Comparison of ENCODE assay signal across 24 cellular contexts in genomic region chr1:246642719-246643118, GRCh38.
DNase-seq lines count a peak whose midpoint lies in the region; ATAC-seq lines count a peak whose summit lies in the region.
"Had no signal": no experiment of that assay in that cellular context is flagged by ENCODE, and none has a peak within 500 bp of the region (broad histone marks: within the 10 kb centered on the region; RNA-seq: fewer than 3 reads in every experiment).

No MANE protein-coding gene starts in this region.

- H3K79me2 ChIP-seq in trophoblast cell (ENCODE audit: control insufficient read depth, insufficient read depth, low read length, poor library complexity) = no peaks in the 10 kb centered on the region

- no peak overlapping the region for H3K4me3 ChIP-seq in naive thymus-derived CD4-positive, alpha-beta T cell (ENCODE audit: low read length)
- H3K4me3 ChIP-seq in neuronal stem cell (ENCODE audit: low read length in 2 of 2) = no peak overlapping the region
- H3K4me3 ChIP-seq in trophoblast cell (ENCODE audit: low read depth, low read length) = no peak overlapping the region
- H3K4me3 ChIP-seq in mesenchymal stem cell (ENCODE audit: insufficient read depth in 1 of 2, low read depth in 1 of 2, low read length in 2 of 2) = no peak overlapping the region
- H3K4me3 ChIP-seq: BLaER1, MG63, SJSA1 had no signal

- no peak overlapping the region for H3K27ac ChIP-seq in naive thymus-derived CD4-positive, alpha-beta T cell (ENCODE audit: low read depth, low read length)
- no peak overlapping the region for H3K27ac ChIP-seq in neuronal stem cell (replicated peaks; ENCODE audit: low read length)
- H3K27ac ChIP-seq in trophoblast cell (ENCODE audit: low read depth, low read length) = no peak overlapping the region
- no peak overlapping the region for H3K27ac ChIP-seq in mesenchymal stem cell (ENCODE audit: low read length, poor library complexity, severe bottlenecking)
- H3K27ac ChIP-seq: 22Rv1, BLaER1, SJSA1 had no signal

- ATAC-seq in stimulated activated naive CD8-positive, alpha-beta T cell treated with anti-CD3 and anti-CD28 coated beads, Interleukin-15, amount 100 ng/mL, for 72 hours = no peak
- ATAC-seq in stimulated activated naive CD8-positive, alpha-beta T cell treated with anti-CD3 and anti-CD28 coated beads, Interleukin-15, Interleukin-2, amounts not matched to agents 100 U/mL and 50 U/mL, for 24 hours = no peak
- no peak for ATAC-seq in naive thymus-derived CD4-positive, alpha-beta T cell
- ATAC-seq: HCT116, Right ventricle myocardium inferior had no signal

- peaks cover 26% of the 10 kb centered on the region for H3K36me3 Mint-ChIP-seq in T-helper 1 cell treated with Interleukin-12 subunit alpha and Interleukin-12 subunit beta and Interleukin-4 antibody, amounts not matched to agents 30 μg/mL and 1 μg/mL, for 36 hours (ENCODE audit: low read depth)
- peaks cover 21 to 36% (median 23%) of the 10 kb centered on the region in 5 donors for H3K36me3 Mint-ChIP-seq in naive thymus-derived CD4-positive, alpha-beta T cell

- H3K4me3 Mint-ChIP-seq in T-helper 1 cell treated with Interleukin-12 subunit alpha and Interleukin-12 subunit beta and Interleukin-4 antibody, amounts not matched to agents 30 μg/mL and 1 μg/mL, for 36 hours = peak overlapping the region; percentile 19
- H3K4me3 Mint-ChIP-seq in stimulated activated naive CD8-positive, alpha-beta T cell treated with anti-CD3 and anti-CD28 coated beads, Interleukin-15, amount 100 ng/mL, for 72 hours = no peak overlapping the region
- H3K4me3 Mint-ChIP-seq in naive thymus-derived CD4-positive, alpha-beta T cell = no peak overlapping the region
- H3K4me3 Mint-ChIP-seq: CD8-positive, alpha-beta memory T cell had no signal

- no peaks in the 10 kb centered on the region for H3K27me3 ChIP-seq in naive thymus-derived CD4-positive, alpha-beta T cell (ENCODE audit: control insufficient read depth in 2 of 2, insufficient read depth in 2 of 2, low read length in 2 of 2)
- H3K27me3 ChIP-seq in neuronal stem cell (ENCODE audit: control insufficient read depth in 3 of 3, insufficient read depth in 3 of 3, low read depth in 1 of 3, low read length in 3 of 3) (no peaks in the 10 kb centered on the region), trophoblast cell (ENCODE audit: insufficient read depth, low read length) (no peaks in the 10 kb centered on the region), mesenchymal stem cell (ENCODE audit: control insufficient read depth in 1 of 2, insufficient read depth in 1 of 2, low read length in 2 of 2) (no peaks in the 10 kb centered on the region)
- H3K27me3 ChIP-seq: BLaER1, MG63, SJSA1 had no signal

- H4K12ac ChIP-seq in trophoblast cell (ENCODE audit: low read depth, low read length) = no peak overlapping the region

- H4K8ac ChIP-seq in neuronal stem cell (ENCODE audit: low read depth, low read length) (no peak overlapping the region), trophoblast cell (ENCODE audit: low read depth, low read length) (no peak overlapping the region), mesenchymal stem cell (ENCODE audit: low read length) (no peak overlapping the region)

- H3K9me3 ChIP-seq in naive thymus-derived CD4-positive, alpha-beta T cell (ENCODE audit: control insufficient read depth in 2 of 3, low read length in 3 of 3) = no peaks in the 10 kb centered on the region
- H3K9me3 ChIP-seq in neuronal stem cell (replicated peaks in 1 of 2; ENCODE audit: control insufficient read depth in 2 of 2, insufficient read depth in 1 of 2, low read depth in 1 of 2, low read length in 2 of 2) = peaks cover 0 to 2% of the 10 kb centered on the region in 2 donors
- H3K9me3 ChIP-seq in trophoblast cell (ENCODE audit: insufficient read depth, low read depth, low read length) = no peaks in the 10 kb centered on the region
- no peaks in the 10 kb centered on the region for H3K9me3 ChIP-seq in mesenchymal stem cell (ENCODE audit: control insufficient read depth, low read length)
- H3K9me3 ChIP-seq: MG63, SJSA1 had no signal

- H3K79me1 ChIP-seq in neuronal stem cell (ENCODE audit: low read depth, low read length) (no peaks in the 10 kb centered on the region), trophoblast cell (ENCODE audit: low read length) (no peaks in the 10 kb centered on the region), mesenchymal stem cell (replicated peaks; ENCODE audit: low read length, poor library complexity, severe bottlenecking) (peaks cover 23% of the 10 kb centered on the region)

- no peak overlapping the region for H3K4ac ChIP-seq in neuronal stem cell (ENCODE audit: low read length)
- no peak overlapping the region for H3K4ac ChIP-seq in trophoblast cell (ENCODE audit: low read depth, low read length)
- H3K4ac ChIP-seq in mesenchymal stem cell (ENCODE audit: low read depth in 1 of 2, low read length in 2 of 2) = no peak overlapping the region

- no peaks in the 10 kb centered on the region for H3K27me3 Mint-ChIP-seq in T-helper 1 cell treated with Interleukin-12 subunit alpha and Interleukin-12 subunit beta and Interleukin-4 antibody, amounts not matched to agents 30 μg/mL and 1 μg/mL, for 36 hours (ENCODE audit: low read depth)
- H3K27me3 Mint-ChIP-seq in stimulated activated naive CD8-positive, alpha-beta T cell treated with anti-CD3 and anti-CD28 coated beads, Interleukin-15, amount 100 ng/mL, for 72 hours = no peaks in the 10 kb centered on the region
- no peaks in the 10 kb centered on the region for H3K27me3 Mint-ChIP-seq in naive thymus-derived CD4-positive, alpha-beta T cell
- H3K27me3 Mint-ChIP-seq: CD8-positive, alpha-beta memory T cell had no signal

- H3K4me1 Mint-ChIP-seq in T-helper 1 cell treated with Interleukin-12 subunit alpha and Interleukin-12 subunit beta and Interleukin-4 antibody, amounts not matched to agents 30 μg/mL and 1 μg/mL, for 36 hours (ENCODE audit: low read depth) = peaks cover 1% of the 10 kb centered on the region
- peaks cover 5% of the 10 kb centered on the region for H3K4me1 Mint-ChIP-seq in stimulated activated naive CD8-positive, alpha-beta T cell treated with anti-CD3 and anti-CD28 coated beads, Interleukin-15, amount 100 ng/mL, for 72 hours
- H3K4me1 Mint-ChIP-seq in naive thymus-derived CD4-positive, alpha-beta T cell = peaks cover 0 to 14% (median 4%) of the 10 kb centered on the region in 7 donors

- H3K18ac ChIP-seq in neuronal stem cell (ENCODE audit: low read length) (no peak overlapping the region), trophoblast cell (ENCODE audit: low read length) (no peak overlapping the region), mesenchymal stem cell (ENCODE audit: low read depth in 1 of 2, low read length in 2 of 2) (no peak overlapping the region)

- H3K9ac ChIP-seq in neuronal stem cell (ENCODE audit: low read depth, low read length, poor library complexity) = no peak overlapping the region
- no peak overlapping the region for H3K9ac ChIP-seq in trophoblast cell (ENCODE audit: low read length)
- no peak overlapping the region for H3K9ac ChIP-seq in mesenchymal stem cell (ENCODE audit: low read length)
- H3K9ac ChIP-seq: BLaER1 had no signal

- no peak overlapping the region for H3K23ac ChIP-seq in neuronal stem cell (ENCODE audit: low read depth, low read length, poor library complexity)
- no peak overlapping the region for H3K23ac ChIP-seq in trophoblast cell (ENCODE audit: low read length)
- H3K23ac ChIP-seq in mesenchymal stem cell (ENCODE audit: low read length in 2 of 2) = no peak overlapping the region

- no peak overlapping the region for H2BK120ac ChIP-seq in neuronal stem cell (ENCODE audit: low read depth, low read length)
- H2BK120ac ChIP-seq in trophoblast cell (ENCODE audit: insufficient read depth, low read length, poor library complexity) = no peak overlapping the region
- H2BK120ac ChIP-seq in mesenchymal stem cell (ENCODE audit: low read depth, low read length) = no peak overlapping the region

- no peaks in the 10 kb centered on the region for H3K4me1 ChIP-seq in naive thymus-derived CD4-positive, alpha-beta T cell (ENCODE audit: control insufficient read depth in 2 of 2, insufficient read depth in 2 of 2, low read length in 2 of 2)
- H3K4me1 ChIP-seq in neuronal stem cell (ENCODE audit: control insufficient read depth in 2 of 2, insufficient read depth in 1 of 2, low read depth in 1 of 2, low read length in 2 of 2) = no peaks in the 10 kb centered on the region
- peaks cover 0 to 2% of the 10 kb centered on the region in 2 experiments for H3K4me1 ChIP-seq in trophoblast cell (ENCODE audit: control insufficient read depth in 1 of 2, insufficient read depth in 2 of 2, low read length in 2 of 2)
- peaks cover 4% of the 10 kb centered on the region for H3K4me1 ChIP-seq in mesenchymal stem cell (ENCODE audit: control insufficient read depth, insufficient read depth, low read depth, low read length)
- H3K4me1 ChIP-seq: SJSA1 had no signal

- no peak overlapping the region for H2AK5ac ChIP-seq in neuronal stem cell (ENCODE audit: low read depth, low read length)
- no peak overlapping the region for H2AK5ac ChIP-seq in trophoblast cell (ENCODE audit: low read length)
- no peak overlapping the region for H2AK5ac ChIP-seq in mesenchymal stem cell (ENCODE audit: low read length, severe bottlenecking)

- H3K4me2 ChIP-seq in neuronal stem cell (ENCODE audit: insufficient read depth, low read length, poor library complexity, severe bottlenecking) (no peak overlapping the region), trophoblast cell (ENCODE audit: low read length) (no peak overlapping the region), mesenchymal stem cell (ENCODE audit: low read length, poor library complexity, severe bottlenecking) (no peak overlapping the region)
- H3K4me2 ChIP-seq: BLaER1 had no signal

- H2BK5ac ChIP-seq in neuronal stem cell (ENCODE audit: low read length) (no peak overlapping the region), trophoblast cell (ENCODE audit: low read depth, low read length, poor library complexity) (no peak overlapping the region), mesenchymal stem cell (ENCODE audit: low read depth, low read length, poor library complexity, severe bottlenecking) (no peak overlapping the region)

- peaks cover 8 to 61% (median 14%) of the 10 kb centered on the region in 3 experiments for H3K36me3 ChIP-seq in naive thymus-derived CD4-positive, alpha-beta T cell (ENCODE audit: control insufficient read depth in 2 of 3, insufficient read depth in 3 of 3, low read length in 3 of 3)
- H3K36me3 ChIP-seq in neuronal stem cell (replicated peaks in 1 of 2; ENCODE audit: control insufficient read depth in 2 of 2, insufficient read depth in 2 of 2, low read length in 2 of 2) (peaks cover 8 to 21% of the 10 kb centered on the region in 2 donors), trophoblast cell (ENCODE audit: control insufficient read depth in 1 of 2, insufficient read depth in 2 of 2, low read length in 2 of 2) (peaks cover 6 to 8% of the 10 kb centered on the region in 2 experiments), mesenchymal stem cell (ENCODE audit: control insufficient read depth in 1 of 2, insufficient read depth in 2 of 2, low read depth in 1 of 2, low read length in 2 of 2) (peaks cover 18 to 33% of the 10 kb centered on the region in 2 experiments)

- no CpG with 5 or more reads among the region's 6 CpGs for WGBS in neuronal stem cell (ENCODE audit: extremely low coverage in 2 of 2, insufficient read length in 2 of 2, insufficient replicate concordance in 1 of 2), 2 donors
- WGBS in trophoblast cell (ENCODE audit: extremely low coverage, insufficient coverage, insufficient read length) = no CpG with 5 or more reads among the region's 6 CpGs
- WGBS in mesenchymal stem cell = 96% methylated on average over 4 of the region's 6 CpGs

- no peak overlapping the region for H2AFZ ChIP-seq in neuronal stem cell (ENCODE audit: low read length)
- no peak overlapping the region for H2AFZ ChIP-seq in trophoblast cell (ENCODE audit: insufficient read depth, low read length, poor library complexity)
- no peak overlapping the region for H2AFZ ChIP-seq in mesenchymal stem cell (ENCODE audit: low read depth, low read length)

- DNase-seq in T-helper 1 cell = no peak
- DNase-seq in stimulated activated naive CD8-positive, alpha-beta T cell treated with anti-CD3 and anti-CD28 coated beads, Interleukin-15, amount 100 ng/mL, for 72 hours = no peak
- DNase-seq in stimulated activated naive CD8-positive, alpha-beta T cell treated with anti-CD3 and anti-CD28 coated beads, Interleukin-15, Interleukin-2, amounts not matched to agents 100 U/mL and 50 U/mL, for 24 hours = no peak
- DNase-seq in naive thymus-derived CD4-positive, alpha-beta T cell = no peak
- DNase-seq in neuronal stem cell (ENCODE audit: low spot score) = no peak
- no peak for DNase-seq in trophoblast cell
- no peak for DNase-seq in mesenchymal stem cell
- DNase-seq: ACHN; CD8-positive, alpha-beta memory T cell; DMS53; GDM1; GOT3; MG63; NCI-H1048; NCI-H1417 treated with DMSO at 0.1 percent for 48 hours; NCI-H187; NCI-H446 treated with DMSO at 0.1 percent for 48 hours; NCI-H526 treated with DMSO at 0.1 percent for 48 hours had no signal

- H2BK12ac ChIP-seq in neuronal stem cell (ENCODE audit: low read length) (no peak overlapping the region), trophoblast cell (ENCODE audit: low read length) (no peak overlapping the region), mesenchymal stem cell (ENCODE audit: low read length in 2 of 2) (no peak overlapping the region)

- H3K9me3 Mint-ChIP-seq in T-helper 1 cell treated with Interleukin-12 subunit alpha and Interleukin-12 subunit beta and Interleukin-4 antibody, amounts not matched to agents 30 μg/mL and 1 μg/mL, for 36 hours = peaks cover 9% of the 10 kb centered on the region
- H3K9me3 Mint-ChIP-seq in stimulated activated naive CD8-positive, alpha-beta T cell treated with anti-CD3 and anti-CD28 coated beads, Interleukin-15, amount 100 ng/mL, for 72 hours = peaks cover 8 to 10% of the 10 kb centered on the region in 2 donors
- peaks cover 0 to 5% (median 0%) of the 10 kb centered on the region in 11 donors for H3K9me3 Mint-ChIP-seq in naive thymus-derived CD4-positive, alpha-beta T cell

- no peak overlapping the region for H4K91ac ChIP-seq in neuronal stem cell (ENCODE audit: low read depth, low read length, poor library complexity)
- no peak overlapping the region for H4K91ac ChIP-seq in trophoblast cell (ENCODE audit: low read depth, low read length)
- H4K91ac ChIP-seq in mesenchymal stem cell (ENCODE audit: low read length) = no peak overlapping the region

- H2BK15ac ChIP-seq in neuronal stem cell (ENCODE audit: low read length) (no peak overlapping the region), mesenchymal stem cell (ENCODE audit: low read depth, poor library complexity, severe bottlenecking) (no peak overlapping the region)

- intact Hi-C loops in naive thymus-derived CD4-positive, alpha-beta T cell (cut with micrococcal nuclease) = no loop called here

- H3K14ac ChIP-seq in neuronal stem cell (ENCODE audit: low read length) = no peak overlapping the region
- no peak overlapping the region for H3K14ac ChIP-seq in trophoblast cell (ENCODE audit: low read length)
- no peak overlapping the region for H3K14ac ChIP-seq in mesenchymal stem cell (ENCODE audit: low read length in 2 of 2)

- CTCF ChIA-PET in naive thymus-derived CD4-positive, alpha-beta T cell (lab: Charles Lee) = interaction anchor here (0.6 kb wide), 1 partner anchor 47 kb away, joined by 4 read pairs; no protein-coding TSS in a partner anchor

- peak overlapping the region; percentile 81 for H3K27ac Mint-ChIP-seq in T-helper 1 cell treated with Interleukin-12 subunit alpha and Interleukin-12 subunit beta and Interleukin-4 antibody, amounts not matched to agents 30 μg/mL and 1 μg/mL, for 36 hours
- H3K27ac Mint-ChIP-seq in stimulated activated naive CD8-positive, alpha-beta T cell treated with anti-CD3 and anti-CD28 coated beads, Interleukin-15, amount 100 ng/mL, for 72 hours = peak overlapping the region; percentile 87 to 92
- peak overlapping the region in 7 of 9 donors; percentile 17 to 83 (median 41) for H3K27ac Mint-ChIP-seq in naive thymus-derived CD4-positive, alpha-beta T cell

- POLR2A ChIA-PET in naive thymus-derived CD4-positive, alpha-beta T cell (lab: Charles Lee) = no interaction called here
